ENCODE assay signal across 23 cellular contexts in the genomic region with DNA sequence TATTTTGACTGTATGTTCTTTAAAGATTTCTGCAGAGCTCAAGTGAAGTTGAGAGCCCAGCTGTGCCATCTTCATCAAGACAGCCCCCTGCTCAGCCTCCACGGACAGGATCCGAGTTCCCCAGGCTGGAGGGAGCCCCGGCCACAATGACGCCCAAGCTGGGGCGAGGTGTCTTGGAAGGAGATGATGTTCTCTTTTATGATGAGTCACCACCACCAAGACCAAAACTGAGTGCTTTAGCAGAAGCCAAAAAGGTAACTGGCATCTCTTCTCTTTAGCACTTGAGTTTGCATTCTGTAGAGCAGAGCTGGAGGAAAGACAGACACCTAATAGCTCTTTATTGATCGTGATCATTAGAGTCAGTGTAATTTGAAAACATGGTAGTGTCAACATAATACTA. TPM values are rescaled to one million over a fixed set of nuclear protein-coding genes. Genes with fewer than 3 reads are reported as not detected.
"Had no signal": no experiment of that assay in that cellular context is flagged by ENCODE, and none has a peak within 500 bp of the region (broad histone marks: within the 10 kb centered on the region; RNA-seq: fewer than 3 reads in every experiment).

No MANE protein-coding gene starts in this region.

- H3K36me3 Mint-ChIP-seq: T-cell had no signal

- H3K9me3 ChIP-seq: gastrocnemius medialis, left lung, spleen, testis, upper lobe of left lung had no signal

- H3K4me3 Mint-ChIP-seq: naive thymus-derived CD4-positive, alpha-beta T cell; neural crest cell; T-cell had no signal

- H3K27me3 Mint-ChIP-seq: naive thymus-derived CD4-positive, alpha-beta T cell; progenitor cell of endocrine pancreas; T-cell had no signal

- H3K4me3 ChIP-seq: gastrocnemius medialis, left lung, lung, spleen, testis, upper lobe of left lung had no signal

- ATAC-seq: activated naive CD4-positive, alpha-beta T cell treated with anti-CD3 and anti-CD28 coated beads, Interleukin-2, amount 50 U/mL, for 72 hours; gastrocnemius medialis; left lung; naive thymus-derived CD4-positive, alpha-beta T cell; T-cell had no signal

- H3K36me3 ChIP-seq: gastrocnemius medialis, upper lobe of left lung had no signal

- H3K27ac Mint-ChIP-seq: progenitor cell of endocrine pancreas, T-cell had no signal

- H3K9me3 Mint-ChIP-seq: activated naive CD4-positive, alpha-beta T cell treated with anti-CD3 and anti-CD28 coated beads, Interleukin-2, amount 50 U/mL, for 72 hours; naive thymus-derived CD4-positive, alpha-beta T cell; neural crest cell; T-cell had no signal

- DNase-seq: activated CD4-positive, CD25-positive, alpha-beta regulatory T cell treated with anti-CD3 and anti-CD28 coated beads, Interleukin-2, amount 50 U/mL, for 72 hours; activated T-cell treated with anti-CD3 and anti-CD28 coated beads, Interleukin-2, amount 50 U/mL, for 1 hour; gastrocnemius medialis; hippocampal formation; kidney glomerular epithelial cell; left lung; naive thymus-derived CD4-positive, alpha-beta T cell; retina; spleen; stimulated activated CD4-positive, alpha-beta T cell treated with anti-CD3 and anti-CD28 coated beads, Interleukin-4, amount 100 ng/mL, for 1 hour; stimulated activated naive CD4-positive, alpha-beta T cell; T-cell; testis; WERI-Rb-1 had no signal

- H3K4me1 ChIP-seq: gastrocnemius medialis, left lung, spleen, testis, upper lobe of left lung had no signal

- H3K27ac ChIP-seq: gastrocnemius medialis, left lung, spleen, testis, upper lobe of left lung, WERI-Rb-1 had no signal

- H3K4me1 Mint-ChIP-seq: neural crest cell, T-cell had no signal

- H3K27me3 ChIP-seq: gastrocnemius medialis, left lung, spleen, testis, upper lobe of left lung had no signal

RNA-seq across cellular contexts. Expression of a gene that starts 39.2 kb away (rescaled TPM):
- total RNA-seq: activated naive CD4-positive, alpha-beta T cell treated with anti-CD3 and anti-CD28 coated beads, Interleukin-2, amount 50 U/mL, for 72 hours; astrocyte; bronchial epithelial cell; epithelial cell of proximal tubule; gastrocnemius medialis; left lung; naive thymus-derived CD4-positive, alpha-beta T cell; neural crest cell; omental fat pad; progenitor cell of endocrine pancreas; spleen; T-cell; upper lobe of left lung had no signal
- polyA plus RNA-seq: lung; naive thymus-derived CD4-positive, alpha-beta T cell; spleen had no signal
